Comparison of ENCODE assay signal across 8 cellular contexts in genomic region chr16:19559242-19559910, GRCh38. TPM values are rescaled to one million over a fixed set of nuclear protein-coding genes. Genes with fewer than 3 reads are reported as not detected.
DNase-seq lines count a peak whose midpoint lies in the region; ATAC-seq and TF ChIP-seq lines count a peak whose summit lies in the region.

No MANE protein-coding gene starts in this region.

- no peak overlapping the region for H3K4me2 ChIP-seq in hepatocyte

- H2AFZ ChIP-seq in hepatocyte = no peak overlapping the region

- TF ChIP-seq CTCF in AG09319 (IDR thresholded peaks at IDR 0.05; ENCODE audit: low read depth, low read length) (peak; percentile 52), hepatocyte (IDR thresholded peaks at IDR 0.05; ENCODE audit: poor library complexity) (peak; percentile 73)

- DNase-seq in AG09319 (ENCODE audit: extremely low read depth, low read depth) = no peak
- DNase-seq in ELR (ENCODE audit: low read depth) = peak; percentile 74
- peak; percentile 73 for DNase-seq in NCI-H1694 (lab: John Stamatoyannopoulos, UW)
- DNase-seq in activated T-cell treated with anti-CD3 and anti-CD28 coated beads for 4 hours = peak; percentile 14
- DNase-seq in hepatocyte (ENCODE audit: low spot score) = peak; percentile 78
- peak; percentile 21 for DNase-seq in stimulated activated CD8-positive, alpha-beta memory T cell treated with anti-CD3 and anti-CD28 coated beads, Interleukin-12 subunit alpha, Interleukin-12 subunit beta, amount 100 ng/mL, for 1 hour (ENCODE audit: low read depth)
- no peak for DNase-seq in stimulated activated naive CD8-positive, alpha-beta T cell treated with anti-CD3 and anti-CD28 coated beads, Interleukin-15, Interleukin-2, amounts not matched to agents 100 U/mL and 50 U/mL, for 24 hours
- no peak for DNase-seq in left cardiac atrium

- no peaks in the 10 kb centered on the region for H3K4me1 ChIP-seq in hepatocyte (ENCODE audit: insufficient read depth)

- no peak for ATAC-seq in stimulated activated naive CD8-positive, alpha-beta T cell treated with anti-CD3 and anti-CD28 coated beads, Interleukin-15, Interleukin-2, amounts not matched to agents 100 U/mL and 50 U/mL, for 24 hours
- ATAC-seq in left cardiac atrium = no peak

- WGBS in hepatocyte (ENCODE audit: low lambda C conversion rate, missing lambda C conversion rate) = 71% methylated on average over 10 of the region's 10 CpGs

- no peaks in the 10 kb centered on the region for H3K27me3 ChIP-seq in hepatocyte

- no peak overlapping the region for H3K27ac ChIP-seq in hepatocyte

- no peaks in the 10 kb centered on the region for H3K36me3 ChIP-seq in hepatocyte (replicated peaks; ENCODE audit: insufficient read depth, low read depth)

- H3K4me3 ChIP-seq in hepatocyte = no peak overlapping the region

- no peaks in the 10 kb centered on the region for H3K9me3 ChIP-seq in hepatocyte (ENCODE audit: low read depth)

- intact Hi-C loops in left cardiac atrium (cut with DNase I) = loop anchor here (2.0 to 5.0 kb wide), 2 partner anchors 327 to 328 kb away; no protein-coding TSS in a partner anchor

- H3K79me2 ChIP-seq in hepatocyte = peaks cover 44% of the 10 kb centered on the region

- H3K9me2 ChIP-seq in hepatocyte (replicated peaks; ENCODE audit: insufficient read depth) = no peaks in the 10 kb centered on the region

- H4K20me1 ChIP-seq in hepatocyte (ENCODE audit: insufficient read depth, poor library complexity, severe bottlenecking) = no peaks in the 10 kb centered on the region

RNA-seq across cellular contexts. Expression of gene VPS35L, which starts 3.9 kb away (rescaled TPM):
- total RNA-seq in hepatocyte (47.5 and 55.1 TPM in 2 replicates), left cardiac atrium (10 to 100 TPM; 31.3 to 34.3 TPM)
- 52.8 and 56.1 TPM in 2 replicates for polyA plus RNA-seq in hepatocyte

RNA-seq across cellular contexts. Expression of gene CCP110, which starts 35.6 kb away (rescaled TPM):
- total RNA-seq in hepatocyte (9.2 and 12.6 TPM in 2 replicates), left cardiac atrium (1 to 10 TPM; 7.9 to 9.3 TPM)
- polyA plus RNA-seq in hepatocyte = 4.3 and 5.8 TPM in 2 replicates

RNA-seq across cellular contexts. Expression of gene GDE1, which starts 37.5 kb away (rescaled TPM):
- total RNA-seq in hepatocyte (83.2 and 99.9 TPM in 2 replicates), left cardiac atrium (10 to 100 TPM; 93.7 to 96.3 TPM)
- 77.6 and 78.4 TPM in 2 replicates for polyA plus RNA-seq in hepatocyte

Comparison
In these comparisons a context has a peak if more than half of its experiments do, and no peak if none do; other contexts are left out.
1. DNase-seq: peak in ELR (single experiment), NCI-H1694 (single experiment), activated T-cell treated with anti-CD3 and anti-CD28 coated beads for 4 hours (single experiment), hepatocyte (single experiment) and stimulated activated CD8-positive, alpha-beta memory T cell treated with anti-CD3 and anti-CD28 coated beads, Interleukin-12 subunit alpha, Interleukin-12 subunit beta, amount 100 ng/mL, for 1 hour (single experiment); none in AG09319 (single experiment), stimulated activated naive CD8-positive, alpha-beta T cell treated with anti-CD3 and anti-CD28 coated beads, Interleukin-15, Interleukin-2, amounts not matched to agents 100 U/mL and 50 U/mL, for 24 hours (single experiment) and left cardiac atrium (single experiment).